Comparison of ENCODE assay signal across 20 cellular contexts in the genomic region with DNA sequence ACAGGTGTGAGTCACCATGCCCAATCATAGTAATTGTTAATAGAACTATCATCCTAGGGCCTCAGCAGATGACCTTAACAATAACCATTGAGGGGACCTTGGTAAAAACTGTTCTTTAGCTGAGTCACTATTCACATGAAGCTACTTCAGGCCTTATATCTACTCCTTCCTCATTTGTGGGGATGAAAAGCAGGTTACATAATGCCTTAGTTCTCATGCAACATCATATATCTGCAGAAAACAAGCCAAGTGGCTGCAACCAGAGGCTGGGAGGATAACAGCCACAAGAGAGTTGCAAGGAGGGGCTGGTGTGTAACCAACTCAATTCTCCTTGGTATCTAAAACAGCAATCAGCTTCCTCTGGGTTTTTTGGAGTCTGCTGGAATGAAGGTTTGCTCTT.
"Had no signal": no experiment of that assay in that cellular context is flagged by ENCODE, and none has a peak within 500 bp of the region (broad histone marks: within the 10 kb centered on the region; RNA-seq: fewer than 3 reads in every experiment).

No MANE protein-coding gene starts in this region.

- H3K4me1 ChIP-seq: body of pancreas, lower lobe of right lung, thyroid gland had no signal

- ATAC-seq: activated T-cell treated with anti-CD3 and anti-CD28 coated beads, Interleukin-2, amount 50 U/mL, for 4 hours; body of pancreas; effector memory CD8-positive, alpha-beta T cell; lower lobe of right lung; natural killer cell treated with Interleukin-12 subunit alpha and Interleukin-12 subunit beta and Interleukin-15 and Interleukin-18, amount 100 ng/mL, for 72 hours had no signal

- H3K36me3 ChIP-seq: lower lobe of right lung, thyroid gland had no signal

- H3K27me3 ChIP-seq: body of pancreas, thyroid gland had no signal

- H3K4me3 ChIP-seq: body of pancreas, lower lobe of right lung, thyroid gland had no signal

- H3K27ac ChIP-seq: body of pancreas, lower lobe of right lung, thyroid gland, VCaP had no signal

- DNase-seq: activated CD4-positive, alpha-beta T cell treated with anti-CD3 and anti-CD28 coated beads, Interleukin-2, amount 50 U/mL, for 1 hour; activated CD4-positive, CD25-positive, alpha-beta regulatory T cell treated with anti-CD3 and anti-CD28 coated beads, Interleukin-2, amount 50 U/mL, for 72 hours; activated CD8-positive, alpha-beta memory T cell treated with anti-CD3 and anti-CD28 coated beads, Interleukin-2, amount 50 U/mL, for 4 hours; activated naive CD4-positive, alpha-beta T cell treated with anti-CD3 and anti-CD28 coated beads for 36 hours; activated T-cell treated with anti-CD3 and anti-CD28 coated beads, Interleukin-2, amount 50 U/mL, for 4 hours; body of pancreas; dermis blood vessel endothelial cell; effector memory CD8-positive, alpha-beta T cell; foreskin melanocyte; glutamatergic neuron; hippocampal formation; islet precursor cell; lower lobe of right lung; nucleus accumbens; posterior cingulate gyrus; stimulated activated CD8-positive, alpha-beta memory T cell treated with anti-CD3 and anti-CD28 coated beads, Interleukin-4, amount 100 ng/mL, for 48 hours; stimulated activated naive CD4-positive, alpha-beta T cell; thyroid gland had no signal

- H3K9me3 ChIP-seq: thyroid gland had no signal
